Comparison of ENCODE assay signal across 19 cellular contexts in the genomic region with DNA sequence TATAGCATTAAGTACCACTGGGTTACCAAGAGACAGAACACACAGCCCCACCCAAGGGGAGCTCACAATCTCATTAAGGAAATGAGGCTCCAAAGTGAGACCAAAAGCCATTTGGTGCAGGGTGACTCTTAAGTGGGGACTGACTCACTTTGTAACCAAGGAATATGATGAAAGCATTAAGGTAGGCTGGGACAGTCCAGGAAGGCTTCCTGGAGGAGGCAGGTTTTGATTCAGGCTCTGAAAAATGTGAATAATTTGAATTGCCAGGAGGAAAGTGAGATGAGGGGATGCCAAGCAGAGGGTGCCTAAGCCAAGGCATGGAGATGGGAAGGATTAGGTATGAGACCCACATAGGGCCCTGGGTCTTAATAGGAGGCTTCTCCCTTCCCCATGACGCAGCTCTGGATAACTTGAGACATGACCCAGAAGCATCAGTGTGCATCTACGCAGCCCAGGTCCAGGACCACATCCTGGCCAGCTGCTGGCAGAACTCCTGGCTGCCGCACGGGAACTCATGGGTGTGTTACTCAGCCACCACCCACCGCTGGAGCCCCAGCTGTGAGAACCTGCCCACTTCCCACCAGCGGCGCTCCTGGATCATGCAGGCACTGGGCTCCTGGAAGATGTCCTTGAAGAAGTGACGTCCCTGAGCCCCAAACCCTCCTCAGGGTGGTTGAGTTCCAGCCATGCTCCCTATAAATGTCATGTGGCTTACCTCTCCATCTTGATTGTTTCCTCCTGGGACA.
"Had no signal": no experiment of that assay in that cellular context is flagged by ENCODE, and none has a peak within 500 bp of the region (broad histone marks: within the 10 kb centered on the region; RNA-seq: fewer than 3 reads in every experiment).

No MANE protein-coding gene starts in this region.

- DNase-seq: activated CD4-positive, alpha-beta T cell treated with anti-CD3 and anti-CD28 coated beads, Interleukin-2, amount 10 ng/mL, durations not matched to agents 24 days and 14 days; activated CD8-positive, alpha-beta T cell treated with anti-CD3 and anti-CD28 coated beads, Interleukin-2, amount 10 ng/mL, durations not matched to agents 7 days and 5 days; activated effector memory CD4-positive, alpha-beta T cell treated with anti-CD3 and anti-CD28 coated beads, Interleukin-2, amount 50 U/mL, for 16 hours; activated naive CD4-positive, alpha-beta T cell treated with anti-CD3 and anti-CD28 coated beads, Interleukin-2, amount 50 U/mL, for 16 hours; activated T-cell treated with anti-CD3 and anti-CD28 coated beads, Interleukin-2, amount 50 U/mL, for 72 hours; adrenal gland; effector CD8-positive, alpha-beta T cell; esophagus squamous epithelium; naive thymus-derived CD8-positive, alpha-beta T cell; pancreas; stimulated activated CD4-positive, alpha-beta T cell treated with anti-CD3 and anti-CD28 coated beads, Interleukin-4, amount 100 ng/mL, for 1 hour; stomach; upper lobe of left lung had no signal

- H3K4me2 ChIP-seq: smooth muscle cell had no signal

- FAIRE-seq: bronchial epithelial cell, endothelial cell of umbilical vein, pancreas had no signal

- H3K27me3 ChIP-seq: adrenal gland, esophagus squamous epithelium, pancreas, stomach, upper lobe of left lung had no signal

- ATAC-seq: activated CD8-positive, alpha-beta T cell treated with anti-CD3 and anti-CD28 coated beads, Interleukin-2, amount 10 ng/mL, durations not matched to agents 7 days and 5 days; activated T-cell treated with anti-CD3 and anti-CD28 coated beads, Interleukin-2, amount 50 U/mL, for 72 hours; naive thymus-derived CD8-positive, alpha-beta T cell; pancreas; sciatic nerve had no signal

- H3K4me1 Mint-ChIP-seq: activated CD4-positive, alpha-beta T cell treated with anti-CD3 and anti-CD28 coated beads, Interleukin-2, amount 10 ng/mL, durations not matched to agents 24 days and 14 days had no signal

- H3K4me3 ChIP-seq: adrenal gland, esophagus squamous epithelium, pancreas, smooth muscle cell, stomach, upper lobe of left lung had no signal

- H3K27ac Mint-ChIP-seq: activated CD4-positive, alpha-beta T cell treated with anti-CD3 and anti-CD28 coated beads, Interleukin-2, amount 10 ng/mL, durations not matched to agents 24 days and 14 days; activated CD8-positive, alpha-beta T cell treated with anti-CD3 and anti-CD28 coated beads, Interleukin-2, amount 10 ng/mL, durations not matched to agents 7 days and 5 days; activated T-cell treated with anti-CD3 and anti-CD28 coated beads, Interleukin-2, amount 50 U/mL, for 72 hours; dendritic cell treated with granulocyte-macrophage colony-stimulating factor and Interleukin-4, amounts not matched to agents 40 ng/mL and 50 ng/mL, for 4 days; naive thymus-derived CD8-positive, alpha-beta T cell; T-helper 2 cell treated with Interferon-gamma antibody and Interleukin-4, amounts not matched to agents 5 μg/mL and 100 μg/mL, for 36 hours had no signal

- H3K9me3 Mint-ChIP-seq: activated CD4-positive, alpha-beta T cell treated with anti-CD3 and anti-CD28 coated beads, Interleukin-2, amount 10 ng/mL, durations not matched to agents 24 days and 14 days; activated T-cell treated with anti-CD3 and anti-CD28 coated beads, Interleukin-2, amount 50 U/mL, for 72 hours; dendritic cell treated with granulocyte-macrophage colony-stimulating factor and Interleukin-4, amounts not matched to agents 40 ng/mL and 50 ng/mL, for 4 days; T-helper 2 cell treated with Interferon-gamma antibody and Interleukin-4, amounts not matched to agents 5 μg/mL and 100 μg/mL, for 36 hours had no signal

- H3K27ac ChIP-seq: adrenal gland, esophagus squamous epithelium, pancreas, stomach, upper lobe of left lung had no signal

- H3K4me3 Mint-ChIP-seq: activated CD4-positive, alpha-beta T cell treated with anti-CD3 and anti-CD28 coated beads, Interleukin-2, amount 10 ng/mL, durations not matched to agents 24 days and 14 days; activated CD8-positive, alpha-beta T cell treated with anti-CD3 and anti-CD28 coated beads, Interleukin-2, amount 10 ng/mL, durations not matched to agents 7 days and 5 days; activated T-cell treated with anti-CD3 and anti-CD28 coated beads, Interleukin-2, amount 50 U/mL, for 72 hours; dendritic cell treated with granulocyte-macrophage colony-stimulating factor and Interleukin-4, amounts not matched to agents 40 ng/mL and 50 ng/mL, for 4 days; naive thymus-derived CD8-positive, alpha-beta T cell; T-helper 2 cell treated with Interferon-gamma antibody and Interleukin-4, amounts not matched to agents 5 μg/mL and 100 μg/mL, for 36 hours had no signal

- H3K9me3 ChIP-seq: adrenal gland, esophagus squamous epithelium, pancreas, stomach, upper lobe of left lung had no signal

- H3K4me1 ChIP-seq: pancreas, stomach had no signal

- H3K36me3 ChIP-seq: adrenal gland, esophagus squamous epithelium, pancreas, upper lobe of left lung had no signal
